Comparison of ENCODE assay signal across 24 cellular contexts in genomic region chr10:17609523-17610079, GRCh38. TPM values are rescaled to one million over a fixed set of nuclear protein-coding genes. Genes with fewer than 3 reads are reported as not detected.
"Had no signal": no experiment of that assay in that cellular context is flagged by ENCODE, and none has a peak within 500 bp of the region (broad histone marks: within the 10 kb centered on the region; RNA-seq: fewer than 3 reads in every experiment).

No MANE protein-coding gene starts in this region.

- H3K27ac Mint-ChIP-seq: activated CD8-positive, alpha-beta memory T cell treated with anti-CD3 and anti-CD28 coated beads, Interleukin-2, amount 10 ng/mL, durations not matched to agents 7 days and 5 days; activated naive CD4-positive, alpha-beta T cell treated with anti-CD3 and anti-CD28 coated beads, Interleukin-2, amount 10 ng/mL, durations not matched to agents 7 days and 5 days; activated naive CD8-positive, alpha-beta T cell treated with anti-CD3 and anti-CD28 coated beads for 36 hours; activated T-cell treated with anti-CD3 and anti-CD28 coated beads, Interleukin-2, amount 50 U/mL, for 24 hours; activated T-helper 1 cell treated with anti-CD3 and anti-CD28 coated beads, Interleukin-12 subunit alpha, Interleukin-12 subunit beta, Interleukin-2, Interleukin-4 antibody, amounts not matched to agents 30 ng/mL and 10 ng/mL and 1 ng/mL, durations not matched to agents 14 hours and 24 hours and 36 hours had no signal

- H3K4me1 ChIP-seq: SJSA1 had no signal

- H3K27me3 ChIP-seq: brain microvascular endothelial cell, SJSA1 had no signal

- H3K27me3 Mint-ChIP-seq: activated naive CD8-positive, alpha-beta T cell treated with anti-CD3 and anti-CD28 coated beads for 36 hours; activated T-cell treated with anti-CD3 and anti-CD28 coated beads, Interleukin-2, amount 50 U/mL, for 24 hours had no signal

- H3K36me3 ChIP-seq: brain microvascular endothelial cell, WERI-Rb-1 had no signal

- H3K36me3 Mint-ChIP-seq: activated CD8-positive, alpha-beta memory T cell treated with anti-CD3 and anti-CD28 coated beads, Interleukin-2, amount 10 ng/mL, durations not matched to agents 7 days and 5 days; activated naive CD4-positive, alpha-beta T cell treated with anti-CD3 and anti-CD28 coated beads, Interleukin-2, amount 10 ng/mL, durations not matched to agents 7 days and 5 days; activated naive CD8-positive, alpha-beta T cell treated with anti-CD3 and anti-CD28 coated beads for 36 hours had no signal

- DNase-seq: activated CD4-positive, alpha-beta T cell treated with anti-CD3 and anti-CD28 coated beads for 4 hours; activated CD4-positive, alpha-beta T cell treated with anti-CD3 and anti-CD28 coated beads, Interleukin-2, amount 50 U/mL, for 4 hours; activated CD8-positive, alpha-beta memory T cell treated with anti-CD3 and anti-CD28 coated beads, Interleukin-2, amount 10 ng/mL, durations not matched to agents 7 days and 5 days; activated effector memory CD4-positive, alpha-beta T cell treated with anti-CD3 and anti-CD28 coated beads, Interleukin-2, amount 50 U/mL, for 16 hours; activated naive CD4-positive, alpha-beta T cell treated with anti-CD3 and anti-CD28 coated beads, Interleukin-2, amount 10 ng/mL, durations not matched to agents 7 days and 5 days; activated naive CD8-positive, alpha-beta T cell treated with anti-CD3 and anti-CD28 coated beads for 36 hours; activated T-cell treated with anti-CD3 and anti-CD28 coated beads, Interleukin-2, amount 50 U/mL, for 24 hours; brain microvascular endothelial cell; cerebellar nuclear complex; KBM-7; NCI-H1048; NCI-H146; NCI-H187 treated with DMSO at 0.1 percent for 48 hours; NCI-H2081 treated with DMSO at 0.1 percent for 48 hours; NCI-H524; NCI-H774; PC-3; SHP77; SW 1271; WERI-Rb-1 had no signal

- H3K4me1 Mint-ChIP-seq: activated naive CD4-positive, alpha-beta T cell treated with anti-CD3 and anti-CD28 coated beads, Interleukin-2, amount 10 ng/mL, durations not matched to agents 7 days and 5 days had no signal

- H3K4me3 ChIP-seq: SJSA1 had no signal

- H3K27ac ChIP-seq: brain microvascular endothelial cell, SJSA1, WERI-Rb-1 had no signal

- H3K9me3 ChIP-seq: SJSA1 had no signal

- H3K4me3 Mint-ChIP-seq: activated CD8-positive, alpha-beta memory T cell treated with anti-CD3 and anti-CD28 coated beads, Interleukin-2, amount 10 ng/mL, durations not matched to agents 7 days and 5 days; activated naive CD4-positive, alpha-beta T cell treated with anti-CD3 and anti-CD28 coated beads, Interleukin-2, amount 10 ng/mL, durations not matched to agents 7 days and 5 days; activated naive CD8-positive, alpha-beta T cell treated with anti-CD3 and anti-CD28 coated beads for 36 hours; activated T-cell treated with anti-CD3 and anti-CD28 coated beads, Interleukin-2, amount 50 U/mL, for 24 hours; activated T-helper 1 cell treated with anti-CD3 and anti-CD28 coated beads, Interleukin-12 subunit alpha, Interleukin-12 subunit beta, Interleukin-2, Interleukin-4 antibody, amounts not matched to agents 30 ng/mL and 10 ng/mL and 1 ng/mL, durations not matched to agents 14 hours and 24 hours and 36 hours had no signal

- ATAC-seq: activated CD8-positive, alpha-beta memory T cell treated with anti-CD3 and anti-CD28 coated beads, Interleukin-2, amount 10 ng/mL, durations not matched to agents 7 days and 5 days; PC-3; SK-N-SH treated with all-trans-retinoic acid at 6 μM for 48 hours had no signal

RNA-seq across cellular contexts. Expression of gene HACD1, which starts 7.6 kb away (rescaled TPM):
- total RNA-seq: T-helper 1 cell treated with Interleukin-12 subunit alpha and Interleukin-12 subunit beta and Interleukin-4 antibody, amounts not matched to agents 30 ng/mL and 1 ng/mL, for 36 hours had no signal
